Comparison of ENCODE assay signal across 33 cellular contexts in the genomic region with DNA sequence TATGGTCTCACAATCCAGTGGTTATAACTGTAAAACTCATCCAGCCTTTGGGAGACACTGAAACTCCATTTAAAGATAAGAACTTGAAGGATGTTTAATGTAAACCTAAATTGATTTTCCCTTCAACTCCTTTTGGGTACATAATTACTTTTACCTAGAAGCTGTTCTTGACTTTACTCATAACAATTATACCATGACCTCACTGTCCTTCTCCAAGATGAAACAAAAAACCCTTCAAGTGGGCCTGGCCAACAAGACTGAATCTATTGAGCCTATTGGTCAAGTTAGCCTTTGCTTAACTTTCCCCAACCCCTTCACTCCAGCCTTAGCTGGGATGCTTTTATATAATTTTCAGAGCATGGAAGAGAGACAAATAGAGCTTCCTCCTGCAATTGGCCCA.
"Had no signal": no experiment of that assay in that cellular context is flagged by ENCODE, and none has a peak within 500 bp of the region (broad histone marks: within the 10 kb centered on the region; RNA-seq: fewer than 3 reads in every experiment).

No MANE protein-coding gene starts in this region.

- H3K27me3 Mint-ChIP-seq: activated CD4-positive, alpha-beta memory T cell treated with anti-CD3 and anti-CD28 coated beads, Interleukin-2, amount 10 ng/mL, durations not matched to agents 7 days and 5 days; activated CD4-positive, alpha-beta T cell treated with anti-CD3 and anti-CD28 coated beads, Interleukin-2, amount 10 ng/mL, durations not matched to agents 24 days and 14 days; progenitor cell of endocrine pancreas had no signal

- H3K27ac ChIP-seq: epithelial cell of prostate, esophagus squamous epithelium, left ventricle myocardium inferior, neutrophil, ovary, skin epidermis, thoracic aorta, VCaP had no signal

- ATAC-seq: activated CD4-positive, CD25-positive, alpha-beta regulatory T cell treated with anti-CD3 and anti-CD28 coated beads, Interleukin-2, amount 50 U/mL, for 24 hours; mucosa of descending colon; sciatic nerve had no signal

- H3K4me3 Mint-ChIP-seq: activated CD4-positive, alpha-beta memory T cell treated with anti-CD3 and anti-CD28 coated beads, Interleukin-2, amount 10 ng/mL, durations not matched to agents 7 days and 5 days; activated CD4-positive, alpha-beta T cell treated with anti-CD3 and anti-CD28 coated beads, Interleukin-2, amount 10 ng/mL, durations not matched to agents 24 days and 14 days; nephron progenitor cell; T-helper 1 cell treated with Interleukin-12 subunit alpha and Interleukin-12 subunit beta and Interleukin-4 antibody, amounts not matched to agents 30 μg/mL and 1 μg/mL, for 36 hours had no signal

- H3K9me3 Mint-ChIP-seq: activated CD4-positive, alpha-beta T cell treated with anti-CD3 and anti-CD28 coated beads, Interleukin-2, amount 10 ng/mL, durations not matched to agents 24 days and 14 days; nephron progenitor cell; T-helper 1 cell treated with Interleukin-12 subunit alpha and Interleukin-12 subunit beta and Interleukin-4 antibody, amounts not matched to agents 30 μg/mL and 1 μg/mL, for 36 hours had no signal

- H3K4me1 ChIP-seq: esophagus squamous epithelium, left ventricle myocardium inferior had no signal

- H3K27me3 ChIP-seq: esophagus squamous epithelium, neutrophil, ovary had no signal

- DNase-seq: activated CD4-positive, alpha-beta memory T cell treated with anti-CD3 and anti-CD28 coated beads, Interleukin-2, amount 10 ng/mL, durations not matched to agents 7 days and 5 days; activated CD4-positive, alpha-beta T cell treated with anti-CD3 and anti-CD28 coated beads, Interleukin-2, amount 10 ng/mL, durations not matched to agents 24 days and 14 days; activated gamma-delta T cell treated with Interleukin-2 at 50 U/mL for 16 hours; activated naive CD4-positive, alpha-beta T cell treated with anti-CD3 and anti-CD28 coated beads, Interleukin-2, amount 50 U/mL, for 16 hours; anterior cingulate cortex; dermis blood vessel endothelial cell; effector CD4-positive, alpha-beta T cell; esophagus squamous epithelium; foreskin melanocyte; left ventricle myocardium inferior; mucosa of descending colon; nephron progenitor cell; ovary; retina; stimulated activated CD4-positive, alpha-beta T cell treated with anti-CD3 and anti-CD28 coated beads, Interleukin-12 subunit alpha, Interleukin-12 subunit beta, amount 100 ng/mL, for 4 hours; stimulated activated CD4-positive, alpha-beta T cell treated with anti-CD3 and anti-CD28 coated beads, Interleukin-4, amount 100 ng/mL, for 1 hour; SW 1271; T-helper 9 cell; trophoblast cell had no signal

- H3K4me1 Mint-ChIP-seq: nephron progenitor cell had no signal

- H3K4me3 ChIP-seq: esophagus squamous epithelium, left ventricle myocardium inferior, lung, mucosa of descending colon, ovary, skin epidermis, thoracic aorta had no signal

- H3K27ac Mint-ChIP-seq: activated CD4-positive, alpha-beta memory T cell treated with anti-CD3 and anti-CD28 coated beads, Interleukin-2, amount 10 ng/mL, durations not matched to agents 7 days and 5 days; activated CD4-positive, alpha-beta T cell treated with anti-CD3 and anti-CD28 coated beads, Interleukin-2, amount 10 ng/mL, durations not matched to agents 24 days and 14 days; nephron progenitor cell; progenitor cell of endocrine pancreas; T-helper 1 cell treated with Interleukin-12 subunit alpha and Interleukin-12 subunit beta and Interleukin-4 antibody, amounts not matched to agents 30 μg/mL and 1 μg/mL, for 36 hours had no signal

- H3K36me3 ChIP-seq: ovary had no signal

- H3K9me3 ChIP-seq: esophagus squamous epithelium, left ventricle myocardium inferior, mucosa of descending colon, neutrophil, ovary, thoracic aorta had no signal

- FAIRE-seq: colon, islet of Langerhans, TTC549, urothelium cell line had no signal
